ENCODE assay signal across 8 cellular contexts in genomic region chr9:69174645-69175487, GRCh38. TPM values are rescaled to one million over a fixed set of nuclear protein-coding genes. Genes with fewer than 3 reads are reported as not detected.
A peak's percentile ranks its signal among the peaks of the same experiment; 100 is the strongest.
DNase-seq lines count a peak whose midpoint lies in the region; ATAC-seq and TF ChIP-seq lines count a peak whose summit lies in the region.

No MANE protein-coding gene starts in this region.

- H3K27me3 Mint-ChIP-seq in chondrocyte (ENCODE audit: low read depth) = no peaks in the 10 kb centered on the region

- H3K9ac ChIP-seq in SK-N-MC (ENCODE audit: insufficient read length) = peak overlapping the region; percentile 61

- H3K9me3 Mint-ChIP-seq in chondrocyte (ENCODE audit: low read depth) = no peaks in the 10 kb centered on the region

- peak overlapping the region; percentile 79 for H3K4me3 ChIP-seq in SK-N-MC

- peak; percentile 98 for DNase-seq in EH (ENCODE audit: low read depth)
- no peak for DNase-seq in SK-N-MC (ENCODE audit: low read depth, low spot score)
- no peak for DNase-seq in chondrocyte (ENCODE audit: low spot score)
- peak; percentile 80 for DNase-seq in left kidney (ENCODE audit: low read depth, low spot score)
- DNase-seq in stimulated activated CD4-positive, alpha-beta T cell treated with anti-CD3 and anti-CD28 coated beads, TNF-alpha, amount 100 ng/mL, for 24 hours (ENCODE audit: low read depth in 3 of 3) = peak; percentile 23 to 46 (median 43)
- no peak for DNase-seq in D341Med (ENCODE audit: low spot score)

- no peak overlapping the region for H3K27ac ChIP-seq in SK-N-MC

- H3K4me1 Mint-ChIP-seq in chondrocyte (ENCODE audit: low read depth) = peaks cover 51% of the 10 kb centered on the region

- no peak for TF ChIP-seq CTCF in chondrocyte (IDR thresholded peaks at IDR 0.05)

- H3K36me3 Mint-ChIP-seq in chondrocyte (ENCODE audit: low read depth) = peaks cover 2% of the 10 kb centered on the region

- ATAC-seq in GM19397 (IDR thresholded peaks at IDR 0.05; ENCODE audit: unreplicated experiment) (peak; percentile 37), HG03439 (IDR thresholded peaks at IDR 0.05; ENCODE audit: unreplicated experiment) (peak; percentile 50)

- peak overlapping the region; percentile 85 for H3K4me3 Mint-ChIP-seq in chondrocyte (ENCODE audit: unreplicated experiment)

- no peaks in the 10 kb centered on the region for H3K36me3 ChIP-seq in SK-N-MC (ENCODE audit: insufficient read depth, low read length)

- no peaks in the 10 kb centered on the region for H3K9me3 ChIP-seq in SK-N-MC (ENCODE audit: low read depth, low read length)

- H3K27ac Mint-ChIP-seq in chondrocyte (ENCODE audit: unreplicated experiment) = peak overlapping the region; percentile 95

RNA-seq across cellular contexts. Expression of gene TJP2, which starts 0.8 kb away (rescaled TPM):
- 49.9 to 50.6 TPM (median 50.4 TPM) in 3 replicates for total RNA-seq in chondrocyte

Comparison
In these comparisons a context has a peak if more than half of its experiments do, and no peak if none do; other contexts are left out.
1. DNase-seq: peak in EH (single experiment), left kidney (single experiment) and stimulated activated CD4-positive, alpha-beta T cell treated with anti-CD3 and anti-CD28 coated beads, TNF-alpha, amount 100 ng/mL, for 24 hours (3 of 3); none in SK-N-MC (single experiment), chondrocyte (single experiment) and D341Med (single experiment).